4 cellular contexts compared by ENCODE assay signal in the genomic region with DNA sequence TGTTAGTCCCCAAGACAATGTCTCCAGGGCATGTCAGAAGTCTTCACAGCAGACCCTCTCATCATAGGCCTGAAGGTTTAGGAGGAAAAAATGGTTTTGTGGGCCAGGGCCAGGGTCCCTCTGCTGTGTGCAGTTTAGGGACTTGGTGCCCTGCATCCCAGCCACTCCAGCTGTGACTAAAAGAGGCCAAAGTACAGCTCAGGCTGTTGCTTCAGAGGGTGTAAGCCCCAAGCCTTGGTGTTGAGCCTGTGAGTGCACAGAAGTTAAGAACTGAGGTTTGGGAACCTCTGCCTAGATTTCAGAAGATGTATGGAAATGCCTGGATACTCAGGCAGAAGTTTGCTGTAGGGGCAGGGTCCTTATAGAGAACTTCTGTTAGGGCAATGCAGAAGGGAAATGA. TPM values are rescaled to one million over a fixed set of nuclear protein-coding genes. Genes with fewer than 3 reads are reported as not detected.
"Had no signal": no experiment of that assay in that cellular context is flagged by ENCODE, and none has a peak within 500 bp of the region (broad histone marks: within the 10 kb centered on the region; RNA-seq: fewer than 3 reads in every experiment).

No MANE protein-coding gene starts in this region.

RNA-seq across cellular contexts. Expression of a gene that starts 38.4 kb away (rescaled TPM):
- total RNA-seq: HT-29, HT1080, IMR-90 had no signal
- polyA plus RNA-seq: IgD-negative memory B cell, IMR-90 had no signal
